In the genomic region with DNA sequence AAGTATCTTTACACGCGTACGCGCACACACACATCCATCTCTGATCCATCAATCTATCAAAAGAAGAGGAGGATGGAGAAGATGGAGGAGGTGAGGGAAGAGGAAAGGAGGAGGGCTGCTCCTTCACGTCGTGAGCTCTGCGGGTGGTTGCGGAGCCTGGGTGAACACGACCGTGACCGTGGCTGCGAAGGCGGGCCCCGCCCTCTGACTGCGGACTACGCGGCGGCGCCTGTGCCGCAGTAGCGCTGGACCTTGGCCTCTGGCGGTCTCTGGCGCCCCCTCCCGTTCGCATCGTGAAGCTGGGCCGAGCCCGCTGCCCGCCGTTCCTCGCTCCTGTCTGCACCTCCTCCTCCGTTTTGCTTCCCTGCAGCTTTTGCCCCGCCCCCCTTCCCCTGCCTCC, we compare ENCODE assay signal across 1 cellular context.
TF ChIP-seq lines count a peak whose summit lies in the region.

No MANE protein-coding gene starts in this region.

TF ChIP-seq in H1, 55 proteins besides CTCF, POLR2A, EP300 and RAD21:
- TF ChIP-seq SIN3A (conservative IDR thresholded peaks at IDR 0.05 in 1 of 2, IDR thresholded peaks at IDR 0.05 in 1 of 2; ENCODE audit: low read depth in 1 of 2, low read length in 2 of 2): 0 out of 4 replicates have a peak, but pooled peaks of 1 of the 2 experiments have one; percentile 18
- TF ChIP-seq MAFK (IDR thresholded peaks at IDR 0.05; ENCODE audit: low read depth, low read length): no peak
